Comparison of ENCODE assay signal across 8 cellular contexts in genomic region chr11:76783294-76783900, GRCh38. TPM values are rescaled to one million over a fixed set of nuclear protein-coding genes. Genes with fewer than 3 reads are reported as not detected.
DNase-seq lines count a peak whose midpoint lies in the region; ATAC-seq, FAIRE-seq and TF ChIP-seq lines count a peak whose summit lies in the region.

TSKU (plus strand) TSS chr11:76783356; CDS start chr11:76795617, 12,261 bp downstream.

- no peaks in the 10 kb centered on the region for H3K9me3 ChIP-seq in mucosa of descending colon

- peak within 1 kb of the TSS; percentile 74 for H3K4me3 Mint-ChIP-seq in dendritic cell treated with granulocyte-macrophage colony-stimulating factor and Interleukin-4, amounts not matched to agents 40 ng/mL and 50 ng/mL, for 4 days

- no peaks in the 10 kb centered on the region for H3K9me3 Mint-ChIP-seq in dendritic cell treated with granulocyte-macrophage colony-stimulating factor and Interleukin-4, amounts not matched to agents 40 ng/mL and 50 ng/mL, for 4 days

- H3K27ac ChIP-seq in urinary bladder (ENCODE audit: low read depth), result peak within 1 kb of the TSS; percentile 90

- H3K4me1 Mint-ChIP-seq in dendritic cell treated with granulocyte-macrophage colony-stimulating factor and Interleukin-4, amounts not matched to agents 40 ng/mL and 50 ng/mL, for 4 days (ENCODE audit: low read depth), result peaks cover 8% of the 10 kb centered on the region

- H3K27me3 Mint-ChIP-seq in dendritic cell treated with granulocyte-macrophage colony-stimulating factor and Interleukin-4, amounts not matched to agents 40 ng/mL and 50 ng/mL, for 4 days, result peaks cover 89% of the 10 kb centered on the region

- TF ChIP-seq POLR2A in GM12891 (IDR thresholded peaks at IDR 0.05; ENCODE audit: low read depth, low read length), result no peak
- TF ChIP-seq POLR2A in GM12892 (IDR thresholded peaks at IDR 0.05; ENCODE audit: low read depth, low read length), result no peak

- no peak for TF ChIP-seq CTCF in mucosa of descending colon (IDR thresholded peaks at IDR 0.05)

- peak within 1 kb of the TSS; percentile 74 for H3K27ac Mint-ChIP-seq in dendritic cell treated with granulocyte-macrophage colony-stimulating factor and Interleukin-4, amounts not matched to agents 40 ng/mL and 50 ng/mL, for 4 days

- peak; percentile 21 for ATAC-seq in mucosa of descending colon
- ATAC-seq in HG02610 (IDR thresholded peaks at IDR 0.05; ENCODE audit: unreplicated experiment), result no peak
- ATAC-seq in HG02870 (IDR thresholded peaks at IDR 0.05; ENCODE audit: unreplicated experiment), result no peak

- no peaks in the 10 kb centered on the region for H3K36me3 ChIP-seq in mucosa of descending colon (ENCODE audit: low read depth)
- no peaks in the 10 kb centered on the region for H3K36me3 ChIP-seq in urinary bladder (ENCODE audit: insufficient read depth)

- under 1% methylated on average over 78 of the region's 78 CpGs for WGBS in urinary bladder

- DNase-seq in GM12891 (ENCODE audit: insufficient read length, low spot score), result peak; percentile 70
- peak; percentile 91 for DNase-seq in OCI-M1 (lab: John Stamatoyannopoulos, UW)
- peak in 2 of 3 donors; percentile 46 to 68 for DNase-seq in mucosa of descending colon
- no peak for DNase-seq in GM12892 (ENCODE audit: insufficient read length)

- no peaks in the 10 kb centered on the region for H3K36me3 Mint-ChIP-seq in dendritic cell treated with granulocyte-macrophage colony-stimulating factor and Interleukin-4, amounts not matched to agents 40 ng/mL and 50 ng/mL, for 4 days (ENCODE audit: low read depth)

- H3K4me3 ChIP-seq in mucosa of descending colon (peak within 1 kb of the TSS; percentile 51), urinary bladder (ENCODE audit: low read depth, low read length) (peak within 1 kb of the TSS; percentile 82)

- H3K4me1 ChIP-seq in mucosa of descending colon (ENCODE audit: low read depth), result peaks cover 25% of the 10 kb centered on the region
- no peaks in the 10 kb centered on the region for H3K4me1 ChIP-seq in urinary bladder (ENCODE audit: insufficient read depth)

- FAIRE-seq in GM12891 (lab: Jason Lieb, UNC) (no peak), GM12892 (lab: Jason Lieb, UNC) (no peak)

- intact Hi-C loops in dendritic cell treated with granulocyte-macrophage colony-stimulating factor and Interleukin-4, amounts not matched to agents 40 ng/mL and 50 ng/mL, for 4 days (cut with micrococcal nuclease), result loop anchor here (5.0 kb wide), 1 partner anchor 41 kb away; no protein-coding TSS in a partner anchor
- intact Hi-C loops in mucosa of descending colon (cut with DNase I, micrococcal nuclease), result no loop called here

TF ChIP-seq in GM12891, 5 proteins besides CTCF, POLR2A, EP300 and RAD21:
- TF ChIP-seq POU2F2 (IDR thresholded peaks at IDR 0.05; ENCODE audit: low read depth, low read length) (no peak), TAF1 (IDR thresholded peaks at IDR 0.05; ENCODE audit: low read depth, low read length) (no peak), SPI1 (IDR thresholded peaks at IDR 0.05; ENCODE audit: low read depth, low read length) (no peak), PAX5 (IDR thresholded peaks at IDR 0.05; ENCODE audit: insufficient read depth, low read length, severe bottlenecking) (no peak), POLR2AphosphoS5 (IDR thresholded peaks at IDR 0.05; ENCODE audit: low read depth, low read length) (no peak)

RNA-seq across cellular contexts. Expression of gene TSKU, which starts in this region (rescaled TPM):
- 0.62 TPM for polyA plus RNA-seq in GM12891 (2012; ENCODE audit: low read depth, missing spikeins)
- total RNA-seq in mucosa of descending colon, result 10 to 100 TPM; 21.5 to 42.9 (median 41.8) TPM
- 10.0 TPM for total RNA-seq in urinary bladder
- polyA plus RNA-seq in urinary bladder, result 55.9 TPM
- polyA plus RNA-seq in GM12892 (2012; ENCODE audit: missing spikeins), result 0.40 TPM
